Comparison of ENCODE assay signal across 8 cellular contexts in the genomic region with DNA sequence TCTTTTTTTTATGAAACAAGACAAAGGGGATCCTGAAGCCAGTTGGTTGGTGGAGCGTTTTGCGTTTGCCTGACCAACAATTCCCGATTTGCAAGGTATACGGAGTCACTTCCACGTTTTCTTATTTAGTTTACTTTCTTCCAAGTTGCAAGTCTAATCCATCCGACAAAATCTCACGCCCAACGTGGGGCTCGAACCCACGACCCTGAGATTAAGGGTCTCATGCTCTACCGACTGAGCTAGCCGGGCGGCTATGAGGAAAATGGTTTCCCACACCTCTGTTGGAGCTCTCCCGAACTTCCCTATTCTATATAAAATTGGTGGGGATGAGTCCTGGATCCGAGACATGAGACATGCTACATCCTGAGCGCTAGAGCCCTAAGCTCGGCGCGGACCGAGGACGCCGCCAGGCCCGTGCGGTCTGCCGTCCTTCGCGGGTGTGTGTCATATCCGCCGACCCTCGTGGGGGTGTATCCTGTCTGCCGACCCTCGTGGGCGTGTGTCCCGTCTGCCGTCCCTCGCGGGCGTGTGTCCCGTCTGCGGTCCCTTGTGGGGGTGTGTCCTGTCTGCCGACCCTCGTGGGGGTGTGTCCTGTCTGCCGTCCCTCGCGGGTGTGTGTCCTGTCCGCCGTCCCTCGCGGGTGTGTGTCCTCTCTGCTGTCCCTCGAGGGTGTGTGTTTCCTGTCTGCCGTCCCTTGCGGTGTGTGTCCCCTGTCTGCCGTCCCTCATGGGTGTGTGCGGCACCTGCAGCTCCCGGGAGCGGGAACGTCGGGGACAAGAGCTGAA. TPM values are rescaled to one million over a fixed set of nuclear protein-coding genes. Genes with fewer than 3 reads are reported as not detected.
DNase-seq lines count a peak whose midpoint lies in the region; ATAC-seq and TF ChIP-seq lines count a peak whose summit lies in the region.

No MANE protein-coding gene starts in this region.

- H3K27ac ChIP-seq in 22Rv1 (peak overlapping the region; percentile 84), ectodermal cell (ENCODE audit: insufficient read depth, low read depth, low read length, poor library complexity, severe bottlenecking) (no peak overlapping the region), lower lobe of right lung (peak overlapping the region; percentile 93)

- DNase-seq in GOT3 (lab: John Stamatoyannopoulos, UW) (peak; percentile 44), NCI-H345 treated with DMSO at 0.1 percent for 48 hours (lab: John Stamatoyannopoulos, UW; ENCODE audit: unreplicated experiment) (peak; percentile 53), lower lobe of right lung (peak; percentile 67)
- peak; percentile 37 to 52 for DNase-seq in activated CD4-positive, alpha-beta T cell treated with anti-CD3 and anti-CD28 coated beads for 4 hours
- peak; percentile 39 to 52 for DNase-seq in stimulated activated CD8-positive, alpha-beta memory T cell treated with anti-CD3 and anti-CD28 coated beads, Interleukin-2, amount 100 ng/mL, for 48 hours (ENCODE audit: low read depth in 2 of 2)

- peaks cover 36% of the 10 kb centered on the region for H3K27me3 ChIP-seq in ectodermal cell (ENCODE audit: control insufficient read depth, insufficient read depth, low read length, poor library complexity, severe bottlenecking)
- no peaks in the 10 kb centered on the region for H3K27me3 ChIP-seq in lower lobe of right lung (ENCODE audit: low read depth)

- ATAC-seq in lower lobe of right lung (peak; percentile 40), GM21576 (IDR thresholded peaks at IDR 0.05; ENCODE audit: unreplicated experiment) (no peak)

- TF ChIP-seq CTCF in 22Rv1 (IDR thresholded peaks at IDR 0.05) (no peak), lower lobe of right lung (IDR thresholded peaks at IDR 0.05) (no peak)

- H3K4me1 ChIP-seq in ectodermal cell (ENCODE audit: control insufficient read depth, insufficient read depth, low read length) (no peaks in the 10 kb centered on the region), lower lobe of right lung (peaks cover 7% of the 10 kb centered on the region)

- H3K4me3 ChIP-seq in ectodermal cell (ENCODE audit: insufficient read depth, low read depth, low read length) (peak overlapping the region; percentile 70), lower lobe of right lung (peak overlapping the region; percentile 84)

- H3K36me3 ChIP-seq in ectodermal cell (ENCODE audit: control insufficient read depth, insufficient read depth, low read length) (no peaks in the 10 kb centered on the region), lower lobe of right lung (no peaks in the 10 kb centered on the region)

- WGBS in ectodermal cell, 2 experiments: 1% methylated on average over 58 of the region's 58 CpGs

- no peaks in the 10 kb centered on the region for H3K9me3 ChIP-seq in ectodermal cell (ENCODE audit: control insufficient read depth, low read length)
- H3K9me3 ChIP-seq in lower lobe of right lung: no peaks in the 10 kb centered on the region

- intact Hi-C loops in lower lobe of right lung (cut with DNase I): no loop called here

RNA-seq across cellular contexts. Expression of gene ZNF213, which starts 22.6 kb away (rescaled TPM):
- 9.6 TPM for polyA plus RNA-seq in ectodermal cell (2013, experiment 1 of 4)
- polyA plus RNA-seq in ectodermal cell (2013, experiment 2 of 4): 8.5 TPM
- polyA plus RNA-seq in ectodermal cell (2013, experiment 3 of 4): 8.9 TPM
- polyA plus RNA-seq in ectodermal cell (2013, experiment 4 of 4): 9.2 TPM
- 10.2 TPM for total RNA-seq in lower lobe of right lung

RNA-seq across cellular contexts. Expression of gene OR1F1, which starts 30.6 kb away (rescaled TPM):
- not detected for polyA plus RNA-seq in ectodermal cell (2013, experiment 1 of 4)
- not detected for polyA plus RNA-seq in ectodermal cell (2013, experiment 2 of 4)
- polyA plus RNA-seq in ectodermal cell (2013, experiment 3 of 4): not detected
- not detected for polyA plus RNA-seq in ectodermal cell (2013, experiment 4 of 4)
- not detected for total RNA-seq in lower lobe of right lung

RNA-seq across cellular contexts. Expression of gene ZNF205, which starts 45.0 kb away (rescaled TPM):
- polyA plus RNA-seq in ectodermal cell (2013, experiment 1 of 4): 19.7 TPM
- polyA plus RNA-seq in ectodermal cell (2013, experiment 2 of 4): 19.5 TPM
- 16.9 TPM for polyA plus RNA-seq in ectodermal cell (2013, experiment 3 of 4)
- polyA plus RNA-seq in ectodermal cell (2013, experiment 4 of 4): 17.8 TPM
- total RNA-seq in lower lobe of right lung: 11.9 TPM

RNA-seq across cellular contexts. Expression of gene ZSCAN10, which starts 58.3 kb away (rescaled TPM):
- 8.9 TPM for polyA plus RNA-seq in ectodermal cell (2013, experiment 1 of 4)
- polyA plus RNA-seq in ectodermal cell (2013, experiment 2 of 4): 8.2 TPM
- 9.5 TPM for polyA plus RNA-seq in ectodermal cell (2013, experiment 3 of 4)
- polyA plus RNA-seq in ectodermal cell (2013, experiment 4 of 4): 10.3 TPM
- not detected for total RNA-seq in lower lobe of right lung
